15 cellular contexts compared by ENCODE assay signal in the genomic region with DNA sequence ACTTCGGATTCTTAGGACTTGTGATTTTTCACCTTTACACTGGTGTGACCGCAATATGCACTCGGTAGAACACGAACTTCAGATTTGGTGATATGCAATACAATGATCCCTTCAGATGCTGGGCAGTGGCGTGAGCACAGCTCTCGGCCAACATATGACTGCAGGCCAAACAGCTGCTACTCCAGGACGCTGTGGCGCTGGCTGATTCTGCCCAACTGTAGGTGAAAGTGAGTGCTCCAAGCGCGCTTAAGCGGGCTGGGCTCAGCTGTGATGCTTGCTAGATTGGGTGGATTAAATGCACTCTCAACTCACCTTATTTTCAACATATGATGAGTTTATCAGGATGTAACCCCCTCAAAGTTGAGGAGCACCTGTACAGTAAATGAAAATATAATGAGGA.
DNase-seq lines count a peak whose midpoint lies in the region; TF ChIP-seq lines count a peak whose summit lies in the region.
"Had no signal": no experiment of that assay in that cellular context is flagged by ENCODE, and none has a peak within 500 bp of the region (broad histone marks: within the 10 kb centered on the region; RNA-seq: fewer than 3 reads in every experiment).

No MANE protein-coding gene starts in this region.

- DNase-seq in right atrium auricular region (ENCODE audit: low spot score) (peak; percentile 18), left ventricle myocardium inferior (no peak), SK-N-SH (peak; percentile 71), left kidney (ENCODE audit: low read depth, low spot score) (peak; percentile 38), midbrain (lab: John Stamatoyannopoulos, UW) (no peak), foreskin melanocyte (no peak)
- DNase-seq in T-helper 2 cell treated with Interferon-gamma antibody and Interleukin-4, amounts not matched to agents 5 μg/mL and 100 μg/mL, for 36 hours (ENCODE audit: low spot score): no peak
- DNase-seq: BE2C, NCI-H1694 treated with DMSO at 0.1 percent for 48 hours, NCI-H446, NCI-H526, PC-3, SIG-M5 had no signal

- H3K4me2 ChIP-seq in SK-N-SH: no peak overlapping the region
- H3K4me2 ChIP-seq: A549, KMS-11 had no signal

- H3K79me2 ChIP-seq in SK-N-SH (ENCODE audit: insufficient read depth): no peaks in the 10 kb centered on the region

- CTCF ChIA-PET in SK-N-SH (lab: Yijun Ruan, JAX): no interaction called here

- H3K4me3 Mint-ChIP-seq in T-helper 2 cell treated with Interferon-gamma antibody and Interleukin-4, amounts not matched to agents 5 μg/mL and 100 μg/mL, for 36 hours: no peak overlapping the region

- no peaks in the 10 kb centered on the region for H3K4me1 Mint-ChIP-seq in T-helper 2 cell treated with Interferon-gamma antibody and Interleukin-4, amounts not matched to agents 5 μg/mL and 100 μg/mL, for 36 hours (ENCODE audit: low read depth)

- no peaks in the 10 kb centered on the region for H4K20me1 ChIP-seq in SK-N-SH (ENCODE audit: insufficient read depth)

- H3K9me3 Mint-ChIP-seq in T-helper 2 cell treated with Interferon-gamma antibody and Interleukin-4, amounts not matched to agents 5 μg/mL and 100 μg/mL, for 36 hours: no peaks in the 10 kb centered on the region

- H3K27me3 ChIP-seq in right atrium auricular region: no peaks in the 10 kb centered on the region
- H3K27me3 ChIP-seq in left ventricle myocardium inferior (ENCODE audit: low read depth): peaks cover 75% of the 10 kb centered on the region
- H3K27me3 ChIP-seq in SK-N-SH (ENCODE audit: insufficient read depth): no peaks in the 10 kb centered on the region
- H3K27me3 ChIP-seq: BE2C had no signal

- H3K36me3 ChIP-seq in right atrium auricular region (no peaks in the 10 kb centered on the region), left ventricle myocardium inferior (no peaks in the 10 kb centered on the region), SK-N-SH (replicated peaks in 1 of 2; ENCODE audit: control insufficient read depth in 1 of 2, insufficient read depth in 2 of 2, low read length in 1 of 2) (no peaks in the 10 kb centered on the region)
- H3K36me3 ChIP-seq: BE2C had no signal

- H3K9me2 ChIP-seq in SK-N-SH: no peaks in the 10 kb centered on the region

- intact Hi-C loops in left ventricle myocardium inferior (cut with micrococcal nuclease): no loop called here

- H3F3A ChIP-seq in SK-N-SH (replicated peaks; ENCODE audit: insufficient read depth): no peaks in the 10 kb centered on the region

- H3K4me3 ChIP-seq in right atrium auricular region: no peak overlapping the region
- no peak overlapping the region for H3K4me3 ChIP-seq in left ventricle myocardium inferior
- H3K4me3 ChIP-seq in SK-N-SH (ENCODE audit: low read depth in 2 of 2, low read length in 1 of 2): no peak overlapping the region
- H3K4me3 ChIP-seq: A549 had no signal

- no peak overlapping the region for H3K27ac ChIP-seq in right atrium auricular region
- no peak overlapping the region for H3K27ac ChIP-seq in left ventricle myocardium inferior (replicated peaks)
- H3K27ac ChIP-seq in SK-N-SH (ENCODE audit: low read depth in 2 of 2, low read length in 1 of 2): peak overlapping the region in 1 of 2 experiments; percentile 83; a peak in 2 of 4 replicates
- H3K27ac ChIP-seq: A549, KMS-11 had no signal

- no peak overlapping the region for H2AFZ ChIP-seq in SK-N-SH (ENCODE audit: low read depth)

- peak in 1 of 2 experiments; percentile 44; a peak in 1 of 4 replicates for TF ChIP-seq EP300 in SK-N-SH (IDR thresholded peaks at IDR 0.05; ENCODE audit: borderline replicate concordance in 1 of 2, low read depth in 1 of 2, low read length in 1 of 2)

- POLR2A ChIA-PET in SK-N-SH (lab: Yijun Ruan, JAX): interaction anchor here (0.8 to 0.9 kb wide), 2 partner anchors 40 to 68 kb away, joined by 3 to 4 read pairs; no protein-coding TSS in a partner anchor

- H3K36me3 Mint-ChIP-seq in T-helper 2 cell treated with Interferon-gamma antibody and Interleukin-4, amounts not matched to agents 5 μg/mL and 100 μg/mL, for 36 hours (ENCODE audit: low read depth): no peaks in the 10 kb centered on the region

- TF ChIP-seq CTCF in right atrium auricular region (IDR thresholded peaks at IDR 0.05) (no peak), left ventricle myocardium inferior (IDR thresholded peaks at IDR 0.05; ENCODE audit: borderline replicate concordance) (no peak), SK-N-SH (IDR thresholded peaks at IDR 0.05) (no peak)

- H3K4me1 ChIP-seq in right atrium auricular region: no peaks in the 10 kb centered on the region
- no peaks in the 10 kb centered on the region for H3K4me1 ChIP-seq in left ventricle myocardium inferior
- peaks cover 0 to 54% of the 10 kb centered on the region in 2 experiments; a peak in 2 of 4 replicates for H3K4me1 ChIP-seq in SK-N-SH (ENCODE audit: control insufficient read depth in 1 of 2, insufficient read depth in 2 of 2, low read depth in 1 of 2, low read length in 1 of 2)
- H3K4me1 ChIP-seq: A549 had no signal

- H3K9me3 ChIP-seq in right atrium auricular region (no peaks in the 10 kb centered on the region), left ventricle myocardium inferior (replicated peaks) (no peaks in the 10 kb centered on the region), SK-N-SH (no peaks in the 10 kb centered on the region)
- H3K9me3 ChIP-seq: A549, BE2C had no signal

- TF ChIP-seq RAD21 in SK-N-SH (IDR thresholded peaks at IDR 0.05; ENCODE audit: low read length): peak; percentile 14; the same call in 1 of the 2 replicates

- peaks cover 14% of the 10 kb centered on the region for H3K27me3 Mint-ChIP-seq in T-helper 2 cell treated with Interferon-gamma antibody and Interleukin-4, amounts not matched to agents 5 μg/mL and 100 μg/mL, for 36 hours (ENCODE audit: low read depth)

- no peak overlapping the region for H3K9ac ChIP-seq in SK-N-SH
- H3K9ac ChIP-seq: KMS-11 had no signal

- 65% methylated on average over 11 of the region's 11 CpGs for WGBS in SK-N-SH (ENCODE audit: low lambda C conversion rate)

- H3K27ac Mint-ChIP-seq in T-helper 2 cell treated with Interferon-gamma antibody and Interleukin-4, amounts not matched to agents 5 μg/mL and 100 μg/mL, for 36 hours: no peak overlapping the region

TF ChIP-seq in SK-N-SH, 30 proteins besides CTCF, POLR2A, EP300 and RAD21 (continues in another document):
- TF ChIP-seq MAX (IDR thresholded peaks at IDR 0.05; ENCODE audit: low read depth) (no peak), USF1 (IDR thresholded peaks at IDR 0.05; ENCODE audit: borderline replicate concordance, low read depth) (no peak), NRF1 (IDR thresholded peaks at IDR 0.05; ENCODE audit: low read depth, low read length) (no peak), YY1 (IDR thresholded peaks at IDR 0.05; ENCODE audit: low read depth) (no peak), RCOR1 (IDR thresholded peaks at IDR 0.05; ENCODE audit: low read length) (peak; percentile 39; the same call in 1 of the 2 replicates), RFX5 (IDR thresholded peaks at IDR 0.05; ENCODE audit: low read length) (no peak), TCF12 (IDR thresholded peaks at IDR 0.05) (no peak), JUND (IDR thresholded peaks at IDR 0.05) (no peak), SIN3A (IDR thresholded peaks at IDR 0.05; ENCODE audit: borderline replicate concordance, low read depth, low read length) (no peak), EZH2phosphoT487 (IDR thresholded peaks at IDR 0.05; ENCODE audit: borderline replicate concordance, low read depth) (no peak), RXRA (IDR thresholded peaks at IDR 0.05; ENCODE audit: borderline replicate concordance, low read depth) (no peak), REST (IDR thresholded peaks at IDR 0.05; ENCODE audit: low read depth, low read length) (no peak)
- TF ChIP-seq, protein P1, sequence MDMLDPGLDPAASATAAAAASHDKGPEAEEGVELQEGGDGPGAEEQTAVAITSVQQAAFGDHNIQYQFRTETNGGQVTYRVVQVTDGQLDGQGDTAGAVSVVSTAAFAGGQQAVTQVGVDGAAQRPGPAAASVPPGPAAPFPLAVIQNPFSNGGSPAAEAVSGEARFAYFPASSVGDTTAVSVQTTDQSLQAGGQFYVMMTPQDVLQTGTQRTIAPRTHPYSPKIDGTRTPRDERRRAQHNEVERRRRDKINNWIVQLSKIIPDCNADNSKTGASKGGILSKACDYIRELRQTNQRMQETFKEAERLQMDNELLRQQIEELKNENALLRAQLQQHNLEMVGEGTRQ (IDR thresholded peaks at IDR 0.05; ENCODE audit: borderline replicate concordance, low read depth, low read length): no peak

Comparison
In these comparisons a context has a peak if more than half of its experiments do, and no peak if none do; other contexts are left out.
1. DNase-seq: peak in right atrium auricular region (single experiment), SK-N-SH (single experiment) and left kidney (single experiment); none in left ventricle myocardium inferior (single experiment), midbrain (single experiment), T-helper 2 cell treated with Interferon-gamma antibody and Interleukin-4, amounts not matched to agents 5 μg/mL and 100 μg/mL, for 36 hours (single experiment) and foreskin melanocyte (single experiment).